23 cellular contexts compared by ENCODE assay signal in genomic region chr9:35935261-35935660, GRCh38. TPM values are rescaled to one million over a fixed set of nuclear protein-coding genes. Genes with fewer than 3 reads are reported as not detected.
DNase-seq lines count a peak whose midpoint lies in the region; ATAC-seq and TF ChIP-seq lines count a peak whose summit lies in the region.
"Had no signal": no experiment of that assay in that cellular context is flagged by ENCODE, and none has a peak within 500 bp of the region (broad histone marks: within the 10 kb centered on the region; RNA-seq: fewer than 3 reads in every experiment).

No MANE protein-coding gene starts in this region.

- H3K14ac ChIP-seq in IMR-90 (replicated peaks; ENCODE audit: low read depth, low read length), result peak overlapping the region; percentile 41

- peak overlapping the region; percentile 59; the same call in 2 of the 3 replicates for H2BK15ac ChIP-seq in IMR-90 (ENCODE audit: low read depth, low read length)

- H4K8ac ChIP-seq in IMR-90 (ENCODE audit: low read depth in 2 of 2, low read length in 2 of 2), result peak overlapping the region; percentile 40 to 73; a peak in 3 of 4 replicates

- dilution Hi-C loops in IMR-90 (cut with HindIII; ENCODE audit: low sequenced_read_pairs, unreplicated experiment), result no loop called here

- intact Hi-C loops in IMR-90 (cut with micrococcal nuclease) (no loop called here), ascending aorta (cut with DNase I) (loop anchor here (5.0 to 10.0 kb wide), 2 partner anchors 322 to 440 kb away; partner anchors contain the start of genes GNE and RUSC2), left lung (cut with DNase I) (no loop called here)

- H4K5ac ChIP-seq in IMR-90 (ENCODE audit: low read depth, low read length), result no peak overlapping the region; the same call in 1 of the 2 replicates

- H2AFZ ChIP-seq in IMR-90 (replicated peaks; ENCODE audit: low read length, poor library complexity), result no peak overlapping the region
- no peak overlapping the region for H2AFZ ChIP-seq in fibroblast of lung (ENCODE audit: low read length)

- peak overlapping the region; percentile 91 for H2BK120ac ChIP-seq in IMR-90 (ENCODE audit: low read depth, low read length)

- H3K27me3 ChIP-seq in IMR-90 (ENCODE audit: control insufficient read depth, insufficient read depth, low read length), result no peaks in the 10 kb centered on the region
- no peaks in the 10 kb centered on the region for H3K27me3 ChIP-seq in ascending aorta
- H3K27me3 ChIP-seq in fibroblast of lung (ENCODE audit: control insufficient read depth, insufficient read depth, low read length), result no peaks in the 10 kb centered on the region
- H3K27me3 ChIP-seq in thoracic aorta (replicated peaks; ENCODE audit: insufficient read depth), result no peaks in the 10 kb centered on the region
- no peaks in the 10 kb centered on the region for H3K27me3 ChIP-seq in left lung
- no peaks in the 10 kb centered on the region for H3K27me3 ChIP-seq in SJCRH30

- no peak for TF ChIP-seq RAD21 in IMR-90 (IDR thresholded peaks at IDR 0.05; ENCODE audit: low read length)

- H2AK5ac ChIP-seq in IMR-90 (ENCODE audit: low read depth, low read length), result peak overlapping the region; percentile 62; the same call in 1 of the 2 replicates

- peak; percentile 84 for DNase-seq in IMR-90
- no peak for DNase-seq in ascending aorta (ENCODE audit: low spot score in 2 of 2)
- peak; percentile 47 to 76 for DNase-seq in fibroblast of lung (ENCODE audit: low read depth in 2 of 2)
- no peak for DNase-seq in thoracic aorta (ENCODE audit: low spot score)
- no peak for DNase-seq in left lung
- no peak for DNase-seq in SJCRH30
- no peak for DNase-seq in activated CD4-positive, CD25-positive, alpha-beta regulatory T cell treated with anti-CD3 and anti-CD28 coated beads, Interleukin-2, amount 50 U/mL, for 72 hours
- no peak for DNase-seq in HK-2 (ENCODE audit: unreplicated experiment)
- DNase-seq: Caco-2, GF-D8, NCI-H1048, NCI-H1436, NCI-H1930, NCI-H226, NCI-H524, NCI-H82, OCI-M1, SIG-M5 had no signal

- H4K91ac ChIP-seq in IMR-90 (ENCODE audit: insufficient read depth, low read depth, low read length), result peak overlapping the region; percentile 76

- peaks cover 14% of the 10 kb centered on the region for H3K4me1 ChIP-seq in IMR-90 (ENCODE audit: control insufficient read depth, insufficient read depth, low read length)
- peaks cover 6 to 46% of the 10 kb centered on the region in 2 donors for H3K4me1 ChIP-seq in ascending aorta
- H3K4me1 ChIP-seq in fibroblast of lung (ENCODE audit: control insufficient read depth, extremely low read depth, insufficient read depth, low read length), result peaks cover 13% of the 10 kb centered on the region
- H3K4me1 ChIP-seq in thoracic aorta (ENCODE audit: control insufficient read depth in 1 of 2, low read depth in 2 of 2), result peaks cover 31 to 63% of the 10 kb centered on the region in 2 donors
- peaks cover 4 to 7% of the 10 kb centered on the region in 2 donors for H3K4me1 ChIP-seq in left lung
- no peaks in the 10 kb centered on the region; the same call in 1 of the 2 replicates for H3K4me1 ChIP-seq in SJCRH30

- no TSS peak for BruUV-seq in IMR-90 (replicated peaks; lab: Mats Ljungman, UMichigan)

- H3K27ac ChIP-seq in IMR-90 (ENCODE audit: insufficient read depth, low read length) (peak overlapping the region; percentile 26; the same call in 1 of the 2 replicates), ascending aorta (peak overlapping the region; percentile 69 to 80), fibroblast of lung (ENCODE audit: insufficient read depth, low read length) (no peak overlapping the region), thoracic aorta (peak overlapping the region; percentile 83 to 95), left lung (no peak overlapping the region), SJCRH30 (no peak overlapping the region)
- H3K27ac ChIP-seq: KMS-11, RWPE1 had no signal

- no CpG with 5 or more reads among the region's 4 CpGs for whole genome bisulfite sequencing in IMR-90 (ENCODE audit: extremely low coverage in 2 of 2, insufficient read length in 1 of 2), 2 experiments

- H3K4me3 ChIP-seq in IMR-90 (ENCODE audit: insufficient read depth, low read depth, low read length) (no peak overlapping the region), ascending aorta (no peak overlapping the region), fibroblast of lung (replicated peaks in 1 of 4; ENCODE audit: control extremely low read depth in 1 of 4, insufficient read depth in 1 of 4, low read depth in 3 of 4, low read length in 4 of 4) (no peak overlapping the region), thoracic aorta (no peak overlapping the region), left lung (no peak overlapping the region), SJCRH30 (no peak overlapping the region)

- peak overlapping the region; percentile 100 for H2BK5ac ChIP-seq in IMR-90 (ENCODE audit: low read depth, low read length, poor library complexity, severe bottlenecking)

- no peak overlapping the region for H2AK9ac ChIP-seq in IMR-90 (replicated peaks; ENCODE audit: low read depth, low read length, poor library complexity)

- no peak for TF ChIP-seq CTCF in IMR-90 (conservative IDR thresholded peaks at IDR 0.05; ENCODE audit: low read depth, low read length)
- no peak for TF ChIP-seq CTCF in ascending aorta (IDR thresholded peaks at IDR 0.05)
- TF ChIP-seq CTCF in fibroblast of lung (conservative IDR thresholded peaks at IDR 0.05 in 1 of 2, IDR thresholded peaks at IDR 0.05 in 1 of 2; ENCODE audit: low read depth in 1 of 2, low read length in 2 of 2), result no peak
- no peak for TF ChIP-seq CTCF in thoracic aorta (IDR thresholded peaks at IDR 0.05)
- no peak for TF ChIP-seq CTCF in left lung (IDR thresholded peaks at IDR 0.05)

- H3K4ac ChIP-seq in IMR-90 (ENCODE audit: low read depth, low read length), result peak overlapping the region; percentile 78

- H3K4me2 ChIP-seq in IMR-90 (ENCODE audit: low read depth, low read length), result no peak overlapping the region; the same call in 1 of the 2 replicates
- H3K4me2 ChIP-seq in fibroblast of lung (ENCODE audit: extremely low read depth, insufficient read depth, low read length), result no peak overlapping the region
- H3K4me2 ChIP-seq: KMS-11 had no signal

- peak overlapping the region; percentile 98; the same call in 1 of the 2 replicates for H3K23ac ChIP-seq in IMR-90 (ENCODE audit: low read depth, low read length)

- H4K20me1 ChIP-seq in IMR-90 (ENCODE audit: insufficient read depth, low read length), result no peaks in the 10 kb centered on the region
- H4K20me1 ChIP-seq in fibroblast of lung (ENCODE audit: control insufficient read depth, extremely low read depth, insufficient read depth, low read length), result no peaks in the 10 kb centered on the region

- no peaks in the 10 kb centered on the region for H3K36me3 ChIP-seq in IMR-90 (ENCODE audit: control insufficient read depth, insufficient read depth, low read length)
- no peaks in the 10 kb centered on the region for H3K36me3 ChIP-seq in ascending aorta
- H3K36me3 ChIP-seq in fibroblast of lung (ENCODE audit: control insufficient read depth, insufficient read depth, low read length), result no peaks in the 10 kb centered on the region
- no peaks in the 10 kb centered on the region for H3K36me3 ChIP-seq in thoracic aorta
- H3K36me3 ChIP-seq in left lung, result no peaks in the 10 kb centered on the region
- no peaks in the 10 kb centered on the region for H3K36me3 ChIP-seq in SJCRH30

- H3K18ac ChIP-seq in IMR-90 (ENCODE audit: low read depth, low read length), result peak overlapping the region; percentile 25; the same call in 1 of the 2 replicates

- H3K9me3 ChIP-seq in IMR-90 (ENCODE audit: control insufficient read depth, insufficient read depth, low read length) (no peaks in the 10 kb centered on the region), ascending aorta (no peaks in the 10 kb centered on the region), fibroblast of lung (ENCODE audit: control insufficient read depth, insufficient read depth, low read depth, low read length) (no peaks in the 10 kb centered on the region), thoracic aorta (no peaks in the 10 kb centered on the region), left lung (no peaks in the 10 kb centered on the region), SJCRH30 (replicated peaks) (no peaks in the 10 kb centered on the region; the same call in 1 of the 2 replicates)
- H3K9me3 ChIP-seq: Caco-2 had no signal

- 0 out of 2 replicates have a peak overlapping the region, but pooled peaks have one; percentile 71 for H3K56ac ChIP-seq in IMR-90 (ENCODE audit: extremely low read depth, insufficient read depth, low read length)

- peak overlapping the region; percentile 94 for H2BK20ac ChIP-seq in IMR-90 (ENCODE audit: low read depth, low read length)

- CTCF ChIA-PET in IMR-90 (lab: Yijun Ruan, JAX), result interaction anchor here (0.7 to 1.5 kb wide), 2 partner anchors 11 to 353 kb away, joined by 3 read pairs; no protein-coding TSS in a partner anchor

- ATAC-seq in IMR-90 (ENCODE audit: low read depth), result no peak
- no peak for ATAC-seq in thoracic aorta (ENCODE audit: insufficient number of reproducible peaks, low FRiP score, low read depth)
- no peak for ATAC-seq in left lung
- ATAC-seq: HCT116 had no signal

- peaks cover 0 to 4% of the 10 kb centered on the region in 2 experiments; a peak in 1 of 4 replicates for H3K79me1 ChIP-seq in IMR-90 (ENCODE audit: low read depth in 1 of 2, low read length in 2 of 2)

- in situ Hi-C loops in IMR-90 (cut with MboI; ENCODE audit: low sequenced_read_pairs), result no loop called here

- no peak overlapping the region for H3K9ac ChIP-seq in IMR-90 (ENCODE audit: low read depth, low read length)
- no peak overlapping the region for H3K9ac ChIP-seq in fibroblast of lung (ENCODE audit: insufficient read depth, low read length)
- H3K9ac ChIP-seq: KMS-11 had no signal

- no peaks in the 10 kb centered on the region for H3K79me2 ChIP-seq in fibroblast of lung (ENCODE audit: control insufficient read depth, insufficient read depth, low read length)

- no peak for TF ChIP-seq POLR2A in IMR-90 (IDR thresholded peaks at IDR 0.05; ENCODE audit: low read depth, low read length)

- peaks cover 12% of the 10 kb centered on the region; the same call in 1 of the 2 replicates for H3K9me1 ChIP-seq in IMR-90 (ENCODE audit: insufficient read depth, low read length)

- POLR2A ChIA-PET in IMR-90 (lab: Charles Lee; ENCODE audit: unreplicated experiment), result no interaction called here

RNA-seq across cellular contexts. Expression of gene OR2S2, which starts 22.7 kb away (rescaled TPM):
- total RNA-seq in IMR-90 (2012; rRNA removed) (0.56 and 0.90 TPM in 2 replicates), ascending aorta (not detected), fibroblast of lung (0.17 TPM in 1 of 2 replicates, not detected in the other), thoracic aorta (not detected), left lung (under 1 TPM in 1 of 2 donors, not detected in 1; 0.32 TPM)
- polyA plus RNA-seq in IMR-90 (2012; rRNA removed) (0.20 and 0.46 TPM in 2 replicates), fibroblast of lung (0.17 and 0.18 TPM in 2 replicates)
- 0.32 TPM in 2 replicates for polyA plus RNA-seq in IMR-90 (2012; cell fraction: cytosol; rRNA removed)
- 0.72 and 1.7 TPM in 2 replicates for polyA plus RNA-seq in IMR-90 (2012; cell fraction: nucleus; rRNA removed; ENCODE audit: low replicate concordance)
- polyA plus RNA-seq in fibroblast of lung (2012), result not detected in 2 replicates
- polyA minus RNA-seq in fibroblast of lung (ENCODE audit: low replicate concordance), result not detected in 2 replicates
- not detected in 2 replicates for total RNA-seq in SJCRH30 (2014; rRNA removed; shearing (Covaris generic))
- total RNA-seq: Caco-2, Daoy had no signal
- polyA plus RNA-seq: CD14-positive monocyte had no signal

RNA-seq across cellular contexts. Expression of gene SPAAR, which starts 26.0 kb away (rescaled TPM):
- total RNA-seq in IMR-90 (2012; rRNA removed) (0.18 and 0.28 TPM in 2 replicates), ascending aorta (4.0 TPM), fibroblast of lung (under 0.01 and 0.17 TPM in 2 replicates), thoracic aorta (1 to 10 TPM; 3.2 to 4.9 TPM), left lung (1 to 10 TPM; 5.4 to 6.8 TPM)
- polyA plus RNA-seq in IMR-90 (2012; rRNA removed) (0.24 and 0.32 TPM in 2 replicates), fibroblast of lung (0.34 and 0.41 TPM in 2 replicates)
- polyA plus RNA-seq in IMR-90 (2012; cell fraction: cytosol; rRNA removed), result 0.23 TPM in 2 replicates
- polyA plus RNA-seq in IMR-90 (2012; cell fraction: nucleus; rRNA removed; ENCODE audit: low replicate concordance), result 0.59 and 0.69 TPM in 2 replicates
- 0.37 and 0.48 TPM in 2 replicates for polyA plus RNA-seq in fibroblast of lung (2012)
- not detected in 2 replicates for polyA minus RNA-seq in fibroblast of lung (ENCODE audit: low replicate concordance)
- 0.12 and 0.18 TPM in 2 replicates for total RNA-seq in SJCRH30 (2014; rRNA removed; shearing (Covaris generic))
- total RNA-seq: Caco-2, Daoy had no signal
- polyA plus RNA-seq: CD14-positive monocyte had no signal

RNA-seq across cellular contexts. Expression of gene HRCT1, which starts 29.3 kb away (rescaled TPM):
- total RNA-seq in IMR-90 (2012; rRNA removed) (1.1 and 1.7 TPM in 2 replicates), ascending aorta (32.7 TPM), fibroblast of lung (0.26 and 1.2 TPM in 2 replicates), thoracic aorta (10 to 100 TPM; 20.4 to 23.6 TPM), left lung (1 to 10 TPM; 3.1 TPM)
- polyA plus RNA-seq in IMR-90 (2012; rRNA removed) (3.9 and 4.4 TPM in 2 replicates), fibroblast of lung (3.1 and 3.3 TPM in 2 replicates)
- polyA plus RNA-seq in IMR-90 (2012; cell fraction: cytosol; rRNA removed), result 3.5 and 3.6 TPM in 2 replicates
- 1.0 and 1.6 TPM in 2 replicates for polyA plus RNA-seq in IMR-90 (2012; cell fraction: nucleus; rRNA removed; ENCODE audit: low replicate concordance)
- polyA plus RNA-seq in fibroblast of lung (2012), result 5.9 and 6.3 TPM in 2 replicates
- 5.4 and 6.0 TPM in 2 replicates for polyA minus RNA-seq in fibroblast of lung (ENCODE audit: low replicate concordance)
- 0.48 TPM in 1 of 2 replicates, not detected in the other for total RNA-seq in SJCRH30 (2014; rRNA removed; shearing (Covaris generic))
- total RNA-seq: Caco-2 had no signal
- polyA plus RNA-seq: CD14-positive monocyte had no signal

Comparison
In these comparisons a context has a peak if more than half of its experiments do, and no peak if none do; other contexts are left out.
1. DNase-seq: peak in IMR-90 (single experiment) and fibroblast of lung (2 of 2); none in ascending aorta (0 of 2), thoracic aorta (single experiment), left lung (0 of 2), SJCRH30 (0 of 2), activated CD4-positive, CD25-positive, alpha-beta regulatory T cell treated with anti-CD3 and anti-CD28 coated beads, Interleukin-2, amount 50 U/mL, for 72 hours (single experiment) and HK-2 (single experiment).
2. H3K27ac ChIP-seq: peak in IMR-90 (single experiment), ascending aorta (2 of 2) and thoracic aorta (2 of 2); none in fibroblast of lung (single experiment), left lung (0 of 2) and SJCRH30 (single experiment).